In genomic region chr12:48183876-48184548, GRCh38 we compare ENCODE assay signal across 8 cellular contexts.
A peak's percentile ranks its signal among the peaks of the same experiment; 100 is the strongest.
DNase-seq lines count a peak whose midpoint lies in the region; ATAC-seq lines count a peak whose summit lies in the region.

No MANE protein-coding gene starts in this region.

- peak overlapping the region; percentile 16; the same call in 1 of the 2 replicates for H3K9ac ChIP-seq in iPS-20b (ENCODE audit: low read depth, low read length)

- H3K9me3 ChIP-seq in iPS-20b (ENCODE audit: insufficient read depth, low read depth, low read length) = no peaks in the 10 kb centered on the region

- peaks cover 13% of the 10 kb centered on the region; the same call in 1 of the 2 replicates for H3K4me1 ChIP-seq in iPS-20b (ENCODE audit: insufficient read depth, low read length)

- no peak overlapping the region for H3K27ac Mint-ChIP-seq in stimulated activated naive CD8-positive, alpha-beta T cell treated with anti-CD3 and anti-CD28 coated beads, Interleukin-15, amount 100 ng/mL, for 72 hours

- peaks cover 53% of the 10 kb centered on the region for H3K27me3 Mint-ChIP-seq in stimulated activated naive CD8-positive, alpha-beta T cell treated with anti-CD3 and anti-CD28 coated beads, Interleukin-15, amount 100 ng/mL, for 72 hours

- peak overlapping the region; percentile 81 for H3K4me3 ChIP-seq in iPS-20b (ENCODE audit: low read length)

- peak; percentile 47 for ATAC-seq in stimulated activated naive CD8-positive, alpha-beta T cell treated with anti-CD3 and anti-CD28 coated beads, Interleukin-15, amount 100 ng/mL, for 72 hours
- ATAC-seq in HG03108 (IDR thresholded peaks at IDR 0.05; ENCODE audit: unreplicated experiment) = no peak

- peak overlapping the region; percentile 91 for H3K4me3 Mint-ChIP-seq in stimulated activated naive CD8-positive, alpha-beta T cell treated with anti-CD3 and anti-CD28 coated beads, Interleukin-15, amount 100 ng/mL, for 72 hours

- H3K9me3 Mint-ChIP-seq in stimulated activated naive CD8-positive, alpha-beta T cell treated with anti-CD3 and anti-CD28 coated beads, Interleukin-15, amount 100 ng/mL, for 72 hours = no peaks in the 10 kb centered on the region

- no peak overlapping the region for H3K27ac ChIP-seq in iPS-20b (ENCODE audit: low read length)

- no peaks in the 10 kb centered on the region for H3K36me3 ChIP-seq in iPS-20b (ENCODE audit: insufficient read depth, low read depth, low read length)

- H3K27me3 ChIP-seq in iPS-20b (ENCODE audit: insufficient read depth, low read length) = peaks cover 96% of the 10 kb centered on the region

- peak; percentile 20 for DNase-seq in activated naive CD4-positive, alpha-beta T cell treated with Interleukin-2 at 50 U/mL for 16 hours
- DNase-seq in activated naive CD4-positive, alpha-beta T cell (lab: John Stamatoyannopoulos, UW) = no peak
- DNase-seq in activated naive CD4-positive, alpha-beta T cell treated with anti-CD3 and anti-CD28 coated beads, Interleukin-2, amount 50 U/mL, for 16 hours = peak; percentile 26
- DNase-seq in stimulated activated naive CD8-positive, alpha-beta T cell treated with anti-CD3 and anti-CD28 coated beads, Interleukin-15, amount 100 ng/mL, for 72 hours = peak in 1 of 2 donors; percentile 35
- DNase-seq in cerebellar nuclear complex (lab: John Stamatoyannopoulos, UW) (no peak), NOMO-1 treated with DMSO at 0.1 percent for 48 hours (lab: John Stamatoyannopoulos, UW; ENCODE audit: unreplicated experiment) (no peak)

- peaks cover 32% of the 10 kb centered on the region for H3K4me1 Mint-ChIP-seq in stimulated activated naive CD8-positive, alpha-beta T cell treated with anti-CD3 and anti-CD28 coated beads, Interleukin-15, amount 100 ng/mL, for 72 hours

Comparison
In these comparisons a context has a peak if more than half of its experiments do, and no peak if none do; other contexts are left out.
1. DNase-seq: peak in activated naive CD4-positive, alpha-beta T cell treated with Interleukin-2 at 50 U/mL for 16 hours (single experiment) and activated naive CD4-positive, alpha-beta T cell treated with anti-CD3 and anti-CD28 coated beads, Interleukin-2, amount 50 U/mL, for 16 hours (single experiment); none in activated naive CD4-positive, alpha-beta T cell (0 of 4), cerebellar nuclear complex (0 of 2) and NOMO-1 treated with DMSO at 0.1 percent for 48 hours (single experiment).